11 cellular contexts compared by ENCODE assay signal in the genomic region with DNA sequence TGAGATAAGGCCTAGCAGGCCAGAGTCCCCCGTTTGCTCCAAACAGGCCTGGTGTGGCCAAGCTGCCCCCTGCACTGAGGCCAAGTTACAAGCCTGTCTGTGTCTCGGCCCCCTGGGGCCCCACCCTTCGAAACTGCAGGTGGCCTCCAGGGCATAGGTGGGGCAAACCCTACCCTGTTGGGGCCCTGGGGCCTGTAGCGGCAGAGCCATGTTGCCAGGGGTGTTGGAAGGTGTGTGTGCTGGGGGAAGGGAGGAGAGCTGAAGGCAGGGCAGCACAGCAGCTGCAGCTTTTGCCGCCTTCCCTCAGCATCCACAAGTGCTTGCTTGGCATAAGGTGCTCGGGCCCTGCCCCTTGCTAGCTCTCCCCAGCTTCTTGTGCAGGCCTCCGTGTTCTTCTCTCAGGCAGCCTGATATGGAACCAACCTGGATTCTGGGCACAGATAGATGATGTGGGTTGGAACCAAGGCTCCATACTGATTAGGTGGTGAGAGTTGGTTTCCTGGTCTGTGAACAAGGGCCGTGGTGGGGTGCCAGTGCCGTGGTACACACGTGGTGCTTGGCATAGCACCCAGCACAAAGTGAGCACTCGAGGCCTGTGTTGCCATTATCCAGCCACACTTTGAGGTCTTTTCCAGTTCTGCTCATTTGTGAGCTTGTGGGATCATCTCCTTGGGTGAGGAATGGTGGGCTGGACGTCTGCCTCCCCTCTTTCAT. TPM values are rescaled to one million over a fixed set of nuclear protein-coding genes. Genes with fewer than 3 reads are reported as not detected.
DNase-seq lines count a peak whose midpoint lies in the region; ATAC-seq lines count a peak whose summit lies in the region.
"Had no signal": no experiment of that assay in that cellular context is flagged by ENCODE, and none has a peak within 500 bp of the region (broad histone marks: within the 10 kb centered on the region; RNA-seq: fewer than 3 reads in every experiment).

No MANE protein-coding gene starts in this region.

- H3K9me3 Mint-ChIP-seq in activated CD8-positive, alpha-beta memory T cell treated with anti-CD3 and anti-CD28 coated beads, Interleukin-2, amount 10 ng/mL, durations not matched to agents 7 days and 5 days (ENCODE audit: low read depth) = no peaks in the 10 kb centered on the region
- no peaks in the 10 kb centered on the region for H3K9me3 Mint-ChIP-seq in activated T-cell treated with anti-CD3 and anti-CD28 coated beads, Interleukin-2, amount 50 U/mL, for 24 hours

- peak overlapping the region; percentile 42 for H3K27ac ChIP-seq in subcutaneous abdominal adipose tissue (ENCODE audit: low read depth, low read length)
- H3K27ac ChIP-seq: epithelial cell of prostate had no signal

- no peaks in the 10 kb centered on the region for H3K27me3 Mint-ChIP-seq in activated CD8-positive, alpha-beta memory T cell treated with anti-CD3 and anti-CD28 coated beads, Interleukin-2, amount 10 ng/mL, durations not matched to agents 7 days and 5 days
- H3K27me3 Mint-ChIP-seq in activated T-cell treated with anti-CD3 and anti-CD28 coated beads, Interleukin-2, amount 50 U/mL, for 24 hours = no peaks in the 10 kb centered on the region

- peaks cover 83% of the 10 kb centered on the region for H3K4me1 Mint-ChIP-seq in activated CD8-positive, alpha-beta memory T cell treated with anti-CD3 and anti-CD28 coated beads, Interleukin-2, amount 10 ng/mL, durations not matched to agents 7 days and 5 days
- peaks cover 76% of the 10 kb centered on the region for H3K4me1 Mint-ChIP-seq in activated T-cell treated with anti-CD3 and anti-CD28 coated beads, Interleukin-2, amount 50 U/mL, for 24 hours (ENCODE audit: low read depth)

- H3K9ac ChIP-seq in subcutaneous abdominal adipose tissue (ENCODE audit: low read length in 5 of 5) = no peak overlapping the region

- intact Hi-C loops in left colon (cut with DNase I, micrococcal nuclease) = no loop called here
- intact Hi-C loops in sciatic nerve (cut with DNase I) = no loop called here

- no peaks in the 10 kb centered on the region for H3K27me3 ChIP-seq in subcutaneous abdominal adipose tissue (ENCODE audit: control insufficient read depth in 5 of 5, insufficient read depth in 4 of 5, low read length in 5 of 5)
- H3K27me3 ChIP-seq: adrenal gland had no signal

- H3K9me3 ChIP-seq in subcutaneous abdominal adipose tissue (ENCODE audit: control insufficient read depth in 5 of 5, low read length in 5 of 5) = no peaks in the 10 kb centered on the region
- H3K9me3 ChIP-seq: adrenal gland had no signal

- H3K4me3 ChIP-seq in subcutaneous abdominal adipose tissue (ENCODE audit: low read depth in 1 of 5, low read length in 5 of 5) = no peak overlapping the region
- H3K4me3 ChIP-seq: adrenal gland had no signal

- no peak for DNase-seq in activated CD8-positive, alpha-beta memory T cell treated with anti-CD3 and anti-CD28 coated beads, Interleukin-2, amount 10 ng/mL, durations not matched to agents 7 days and 5 days
- DNase-seq in activated CD8-positive, alpha-beta memory T cell treated with anti-CD3 and anti-CD28 coated beads, Interleukin-2, amount 50 U/mL, for 48 hours = no peak
- peak; percentile 54 for DNase-seq in activated T-cell treated with anti-CD3 and anti-CD28 coated beads, Interleukin-2, amount 50 U/mL, for 24 hours
- peak; percentile 63 to 80 for DNase-seq in left colon
- no peak for DNase-seq in NCI-H1105 treated with DMSO at 0.1 percent for 48 hours (lab: John Stamatoyannopoulos, UW)
- DNase-seq in activated gamma-delta T cell treated with Interleukin-2 at 50 U/mL for 16 hours = no peak
- DNase-seq in sciatic nerve (ENCODE audit: low spot score) = no peak
- DNase-seq: NCI-H526 treated with DMSO at 0.1 percent for 48 hours had no signal

- no peak overlapping the region for H3K4me3 Mint-ChIP-seq in activated CD8-positive, alpha-beta memory T cell treated with anti-CD3 and anti-CD28 coated beads, Interleukin-2, amount 10 ng/mL, durations not matched to agents 7 days and 5 days
- H3K4me3 Mint-ChIP-seq in activated T-cell treated with anti-CD3 and anti-CD28 coated beads, Interleukin-2, amount 50 U/mL, for 24 hours = no peak overlapping the region

- H3K4me1 ChIP-seq in subcutaneous abdominal adipose tissue (ENCODE audit: control insufficient read depth in 5 of 5, insufficient read depth in 5 of 5, low read length in 5 of 5) = peaks cover 5 to 58% (median 53%) of the 10 kb centered on the region in 5 donors

- CTCF ChIA-PET in activated CD8-positive, alpha-beta memory T cell treated with anti-CD3 and anti-CD28 coated beads, Interleukin-2, amount 10 ng/mL, durations not matched to agents 7 days and 5 days (lab: Charles Lee) = interaction anchor here (0.9 to 7.1 kb wide), 10 partner anchors 8 to 91 kb away, joined by 4 to 57 read pairs (median 10); partner anchors contain the start of gene IRF1

- ATAC-seq in activated CD8-positive, alpha-beta memory T cell treated with anti-CD3 and anti-CD28 coated beads, Interleukin-2, amount 10 ng/mL, durations not matched to agents 7 days and 5 days = peak; percentile 2
- peak; percentile 65 for ATAC-seq in left colon
- ATAC-seq in sciatic nerve = no peak

- peaks cover 23% of the 10 kb centered on the region for H3K36me3 Mint-ChIP-seq in activated CD8-positive, alpha-beta memory T cell treated with anti-CD3 and anti-CD28 coated beads, Interleukin-2, amount 10 ng/mL, durations not matched to agents 7 days and 5 days
- H3K36me3 Mint-ChIP-seq in activated T-cell treated with anti-CD3 and anti-CD28 coated beads, Interleukin-2, amount 50 U/mL, for 24 hours (ENCODE audit: low read depth) = peaks cover 30% of the 10 kb centered on the region

- H3K27ac Mint-ChIP-seq in activated CD8-positive, alpha-beta memory T cell treated with anti-CD3 and anti-CD28 coated beads, Interleukin-2, amount 10 ng/mL, durations not matched to agents 7 days and 5 days = peak overlapping the region; percentile 72
- peak overlapping the region; percentile 83 for H3K27ac Mint-ChIP-seq in activated T-cell treated with anti-CD3 and anti-CD28 coated beads, Interleukin-2, amount 50 U/mL, for 24 hours

- peaks cover 0 to 16% (median 10%) of the 10 kb centered on the region in 5 donors for H3K36me3 ChIP-seq in subcutaneous abdominal adipose tissue (ENCODE audit: control insufficient read depth in 5 of 5, insufficient read depth in 5 of 5, low read length in 5 of 5)

RNA-seq across cellular contexts. Expression of gene IRF1, which starts 12.6 kb away (rescaled TPM):
- 100 to 1,000 TPM; 205 to 223 TPM for total RNA-seq in activated CD8-positive, alpha-beta memory T cell treated with anti-CD3 and anti-CD28 coated beads, Interleukin-2, amount 10 ng/mL, durations not matched to agents 7 days and 5 days
- total RNA-seq in left colon (100 to 1,000 TPM in 1 of 2 donors, 10 to 100 TPM in 1; 97.7 to 126 TPM), sciatic nerve (52.2 TPM)

Comparison
In these comparisons a context has a peak if more than half of its experiments do, and no peak if none do; other contexts are left out.
1. DNase-seq: peak in activated T-cell treated with anti-CD3 and anti-CD28 coated beads, Interleukin-2, amount 50 U/mL, for 24 hours (single experiment) and left colon (2 of 2); none in activated CD8-positive, alpha-beta memory T cell treated with anti-CD3 and anti-CD28 coated beads, Interleukin-2, amount 10 ng/mL, durations not matched to agents 7 days and 5 days (single experiment), activated CD8-positive, alpha-beta memory T cell treated with anti-CD3 and anti-CD28 coated beads, Interleukin-2, amount 50 U/mL, for 48 hours (single experiment), NCI-H1105 treated with DMSO at 0.1 percent for 48 hours (single experiment), activated gamma-delta T cell treated with Interleukin-2 at 50 U/mL for 16 hours (single experiment) and sciatic nerve (single experiment).